Comparison of ENCODE assay signal across 9 cellular contexts in genomic region chr12:108193922-108194321, GRCh38.
DNase-seq lines count a peak whose midpoint lies in the region; ATAC-seq and TF ChIP-seq lines count a peak whose summit lies in the region.
"Had no signal": no experiment of that assay in that cellular context is flagged by ENCODE, and none has a peak within 500 bp of the region (broad histone marks: within the 10 kb centered on the region; RNA-seq: fewer than 3 reads in every experiment).

No MANE protein-coding gene starts in this region.

- no peaks in the 10 kb centered on the region for H3K9me3 ChIP-seq in testis

- WGBS in testis, 2 donors: 25 to 28% methylated on average over 2 of the region's 2 CpGs
- 25 to 31% methylated on average over 2 of the region's 2 CpGs for WGBS in lower leg skin, 2 donors

- no peaks in the 10 kb centered on the region for H3K36me3 Mint-ChIP-seq in activated T-cell treated with anti-CD3 and anti-CD28 coated beads, Interleukin-2, amount 50 U/mL, for 24 hours (ENCODE audit: low read depth)
- peaks cover 2% of the 10 kb centered on the region for H3K36me3 Mint-ChIP-seq in glutamatergic neuron (ENCODE audit: unreplicated experiment)
- H3K36me3 Mint-ChIP-seq: activated naive CD8-positive, alpha-beta T cell treated with anti-CD3 and anti-CD28 coated beads, Interleukin-2, amount 10 ng/mL, durations not matched to agents 7 days and 5 days had no signal

- H3K36me3 ChIP-seq in testis (ENCODE audit: low read depth, missing control alignments): no peaks in the 10 kb centered on the region

- DNase-seq in activated T-cell treated with anti-CD3 and anti-CD28 coated beads for 1 hour (ENCODE audit: low read depth) (peak; percentile 1), glutamatergic neuron (peak; percentile 53), testis (peak; percentile 58), lower leg skin (ENCODE audit: low spot score in 2 of 2) (no peak)
- no peak for DNase-seq in activated T-cell treated with anti-CD3 and anti-CD28 coated beads, Interleukin-2, amount 50 U/mL, for 24 hours
- DNase-seq: activated naive CD8-positive, alpha-beta T cell treated with anti-CD3 and anti-CD28 coated beads, Interleukin-2, amount 10 ng/mL, durations not matched to agents 7 days and 5 days had no signal

- TF ChIP-seq POLR2A in testis (IDR thresholded peaks at IDR 0.05): no peak
- no peak for TF ChIP-seq POLR2A in lower leg skin (IDR thresholded peaks at IDR 0.05)

- H3K27me3 Mint-ChIP-seq in activated T-cell treated with anti-CD3 and anti-CD28 coated beads, Interleukin-2, amount 50 U/mL, for 24 hours: peaks cover 20% of the 10 kb centered on the region
- H3K27me3 Mint-ChIP-seq in glutamatergic neuron (ENCODE audit: unreplicated experiment): peaks cover 8% of the 10 kb centered on the region

- no peak overlapping the region for H3K4me3 Mint-ChIP-seq in activated T-cell treated with anti-CD3 and anti-CD28 coated beads, Interleukin-2, amount 50 U/mL, for 24 hours
- no peak overlapping the region for H3K4me3 Mint-ChIP-seq in glutamatergic neuron (ENCODE audit: unreplicated experiment)
- H3K4me3 Mint-ChIP-seq: activated naive CD8-positive, alpha-beta T cell treated with anti-CD3 and anti-CD28 coated beads, Interleukin-2, amount 10 ng/mL, durations not matched to agents 7 days and 5 days had no signal

- no peak for TF ChIP-seq EP300 in Ishikawa (IDR thresholded peaks at IDR 0.05; ENCODE audit: borderline replicate concordance)

- no peaks in the 10 kb centered on the region for H3K9me3 Mint-ChIP-seq in activated T-cell treated with anti-CD3 and anti-CD28 coated beads, Interleukin-2, amount 50 U/mL, for 24 hours
- peaks cover 7% of the 10 kb centered on the region for H3K9me3 Mint-ChIP-seq in glutamatergic neuron (ENCODE audit: unreplicated experiment)
- H3K9me3 Mint-ChIP-seq: activated naive CD8-positive, alpha-beta T cell treated with anti-CD3 and anti-CD28 coated beads, Interleukin-2, amount 10 ng/mL, durations not matched to agents 7 days and 5 days had no signal

- no peak overlapping the region for H3K27ac Mint-ChIP-seq in activated T-cell treated with anti-CD3 and anti-CD28 coated beads, Interleukin-2, amount 50 U/mL, for 24 hours
- H3K27ac Mint-ChIP-seq in glutamatergic neuron (ENCODE audit: unreplicated experiment): no peak overlapping the region
- H3K27ac Mint-ChIP-seq: activated naive CD8-positive, alpha-beta T cell treated with anti-CD3 and anti-CD28 coated beads, Interleukin-2, amount 10 ng/mL, durations not matched to agents 7 days and 5 days had no signal

- H3K4me1 Mint-ChIP-seq in activated T-cell treated with anti-CD3 and anti-CD28 coated beads, Interleukin-2, amount 50 U/mL, for 24 hours (ENCODE audit: low read depth): no peaks in the 10 kb centered on the region
- peaks cover 5% of the 10 kb centered on the region for H3K4me1 Mint-ChIP-seq in glutamatergic neuron (ENCODE audit: low read depth, unreplicated experiment)
- H3K4me1 Mint-ChIP-seq: activated naive CD8-positive, alpha-beta T cell treated with anti-CD3 and anti-CD28 coated beads, Interleukin-2, amount 10 ng/mL, durations not matched to agents 7 days and 5 days had no signal

- peaks cover 3% of the 10 kb centered on the region for H3K4me1 ChIP-seq in testis

- H3K4me3 ChIP-seq in WI38 (ENCODE audit: low read depth, low read length) (no peak overlapping the region), testis (no peak overlapping the region), lower leg skin (ENCODE audit: low read depth, poor library complexity, severe bottlenecking) (no peak overlapping the region)

- intact Hi-C loops in testis (cut with DNase I; ENCODE audit: low total_unique reads) (no loop called here), lower leg skin (cut with DNase I; ENCODE audit: low total_unique reads) (no loop called here)

- no peaks in the 10 kb centered on the region for H3K27me3 ChIP-seq in testis

- H3K27ac ChIP-seq in testis: no peak overlapping the region

- ATAC-seq in HG02623 (IDR thresholded peaks at IDR 0.05; ENCODE audit: unreplicated experiment): no peak

- TF ChIP-seq CTCF in WI38 (IDR thresholded peaks at IDR 0.05; ENCODE audit: low read depth, low read length) (peak; percentile 9; the same call in 1 of the 2 replicates), glutamatergic neuron (IDR thresholded peaks at IDR 0.05; ENCODE audit: partially characterized antibody, unreplicated experiment) (peak; percentile 90), testis (IDR thresholded peaks at IDR 0.05) (peak; percentile 77 to 81 (median 78)), lower leg skin (IDR thresholded peaks at IDR 0.05) (peak in 1 of 3 donors; percentile 17)

- TF ChIP-seq RAD21 in Ishikawa (IDR thresholded peaks at IDR 0.05; ENCODE audit: low read depth): peak; percentile 63

TF ChIP-seq in Ishikawa, 13 proteins besides CTCF, POLR2A, EP300 and RAD21:
- peak; percentile 16; the same call in 1 of the 2 replicates for TF ChIP-seq REST (IDR thresholded peaks at IDR 0.05; ENCODE audit: low read depth)
- TF ChIP-seq CREB1 (IDR thresholded peaks at IDR 0.05; ENCODE audit: low read depth): no peak

Comparison
In these comparisons a context has a peak if more than half of its experiments do, and no peak if none do; other contexts are left out.
1. DNase-seq: peak in activated T-cell treated with anti-CD3 and anti-CD28 coated beads for 1 hour (single experiment), glutamatergic neuron (single experiment) and testis (single experiment); none in activated T-cell treated with anti-CD3 and anti-CD28 coated beads, Interleukin-2, amount 50 U/mL, for 24 hours (single experiment) and lower leg skin (0 of 2).